ENCODE assay signal across 1 cellular context in genomic region chr2:53432921-53433320, GRCh38.
TF ChIP-seq lines count a peak whose summit lies in the region.

No MANE protein-coding gene starts in this region.

TF ChIP-seq in H1, 55 proteins besides CTCF, POLR2A, EP300 and RAD21:
- TF ChIP-seq RBBP5 (IDR thresholded peaks at IDR 0.05; ENCODE audit: borderline replicate concordance, low read depth, low read length) (no peak), FOSL1 (IDR thresholded peaks at IDR 0.05; ENCODE audit: insufficient read depth, low read depth, low read length) (no peak), SIRT6 (IDR thresholded peaks at IDR 0.05; ENCODE audit: low read length) (no peak), SP1 (IDR thresholded peaks at IDR 0.05; ENCODE audit: low read depth, low read length) (no peak), CTBP2 (IDR thresholded peaks at IDR 0.05; ENCODE audit: borderline replicate concordance, insufficient read depth, insufficient read length, low read length) (no peak), RNF2 (IDR thresholded peaks at IDR 0.05; ENCODE audit: borderline replicate concordance, low read depth, low read length, missing control alignments, poor library complexity, severe bottlenecking) (no peak), EGR1 (IDR thresholded peaks at IDR 0.05; ENCODE audit: borderline replicate concordance, low read depth, low read length) (no peak), MAFK (IDR thresholded peaks at IDR 0.05; ENCODE audit: low read depth, low read length) (no peak), JUND (IDR thresholded peaks at IDR 0.05; ENCODE audit: low read length) (no peak), TCF12 (IDR thresholded peaks at IDR 0.05; ENCODE audit: low read depth, low read length) (no peak), RXRA (IDR thresholded peaks at IDR 0.05; ENCODE audit: insufficient read depth, low read depth, low read length) (no peak), KDM1A (IDR thresholded peaks at IDR 0.05; ENCODE audit: borderline replicate concordance, low read length) (no peak), POLR2AphosphoS5 (IDR thresholded peaks at IDR 0.05; ENCODE audit: low read depth, low read length) (no peak), SUZ12 (IDR thresholded peaks at IDR 0.05; ENCODE audit: low read length) (no peak), BCL11A (IDR thresholded peaks at IDR 0.05; ENCODE audit: low read depth in 2 of 2, low read length in 2 of 2) (no peak)
